Comparison of ENCODE assay signal across 1 cellular context in the genomic region with DNA sequence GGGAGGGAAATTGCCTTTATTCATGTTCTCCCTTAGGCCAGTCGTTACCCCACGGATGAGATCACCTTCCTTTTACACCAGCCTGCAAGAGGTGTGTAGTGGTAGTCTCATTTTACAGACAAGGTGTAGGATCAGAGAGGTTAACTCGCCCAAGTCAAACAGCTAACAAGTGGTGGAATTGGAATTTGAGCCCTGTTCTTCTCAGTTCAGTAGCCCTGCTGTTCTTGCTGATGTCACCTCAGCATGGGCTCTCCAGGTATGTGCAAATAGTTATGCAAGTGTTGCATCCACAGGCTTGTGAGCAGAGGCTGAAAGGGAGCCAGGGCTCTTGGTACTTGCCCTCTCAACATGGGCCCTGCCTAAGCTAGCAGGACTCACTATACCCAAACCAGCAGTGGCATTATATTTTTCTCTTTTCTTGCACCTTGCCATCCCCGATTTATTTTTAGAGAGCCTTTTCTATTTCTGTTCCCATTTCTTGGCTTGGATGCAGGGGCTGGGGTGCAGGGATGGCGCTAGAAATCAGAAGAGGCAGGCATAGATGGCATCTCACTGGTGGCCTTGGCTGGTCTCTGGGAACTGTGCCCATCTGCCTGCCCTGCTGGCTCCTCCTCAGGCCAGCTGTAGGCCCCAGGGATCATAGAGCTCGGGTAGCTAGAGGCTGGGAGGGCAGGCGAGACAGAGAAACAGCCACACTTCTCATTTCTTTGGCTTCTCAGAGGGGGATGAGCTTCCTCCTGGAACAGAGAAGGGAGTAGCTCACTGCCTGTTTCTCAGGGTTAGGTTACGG.
A peak's percentile ranks its signal among the peaks of the same experiment; 100 is the strongest.
TF ChIP-seq lines count a peak whose summit lies in the region.

No MANE protein-coding gene starts in this region.

TF ChIP-seq in HEK293, 187 proteins besides CTCF, POLR2A, EP300 and RAD21 (continued from another document):
- TF ChIP-seq, protein P1, sequence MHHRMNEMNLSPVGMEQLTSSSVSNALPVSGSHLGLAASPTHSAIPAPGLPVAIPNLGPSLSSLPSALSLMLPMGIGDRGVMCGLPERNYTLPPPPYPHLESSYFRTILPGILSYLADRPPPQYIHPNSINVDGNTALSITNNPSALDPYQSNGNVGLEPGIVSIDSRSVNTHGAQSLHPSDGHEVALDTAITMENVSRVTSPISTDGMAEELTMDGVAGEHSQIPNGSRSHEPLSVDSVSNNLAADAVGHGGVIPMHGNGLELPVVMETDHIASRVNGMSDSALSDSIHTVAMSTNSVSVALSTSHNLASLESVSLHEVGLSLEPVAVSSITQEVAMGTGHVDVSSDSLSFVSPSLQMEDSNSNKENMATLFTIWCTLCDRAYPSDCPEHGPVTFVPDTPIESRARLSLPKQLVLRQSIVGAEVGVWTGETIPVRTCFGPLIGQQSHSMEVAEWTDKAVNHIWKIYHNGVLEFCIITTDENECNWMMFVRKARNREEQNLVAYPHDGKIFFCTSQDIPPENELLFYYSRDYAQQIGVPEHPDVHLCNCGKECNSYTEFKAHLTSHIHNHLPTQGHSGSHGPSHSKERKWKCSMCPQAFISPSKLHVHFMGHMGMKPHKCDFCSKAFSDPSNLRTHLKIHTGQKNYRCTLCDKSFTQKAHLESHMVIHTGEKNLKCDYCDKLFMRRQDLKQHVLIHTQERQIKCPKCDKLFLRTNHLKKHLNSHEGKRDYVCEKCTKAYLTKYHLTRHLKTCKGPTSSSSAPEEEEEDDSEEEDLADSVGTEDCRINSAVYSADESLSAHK (tag by site-specific recombination; IDR thresholded peaks at IDR 0.05) = no peak
- TF ChIP-seq, protein P2, sequence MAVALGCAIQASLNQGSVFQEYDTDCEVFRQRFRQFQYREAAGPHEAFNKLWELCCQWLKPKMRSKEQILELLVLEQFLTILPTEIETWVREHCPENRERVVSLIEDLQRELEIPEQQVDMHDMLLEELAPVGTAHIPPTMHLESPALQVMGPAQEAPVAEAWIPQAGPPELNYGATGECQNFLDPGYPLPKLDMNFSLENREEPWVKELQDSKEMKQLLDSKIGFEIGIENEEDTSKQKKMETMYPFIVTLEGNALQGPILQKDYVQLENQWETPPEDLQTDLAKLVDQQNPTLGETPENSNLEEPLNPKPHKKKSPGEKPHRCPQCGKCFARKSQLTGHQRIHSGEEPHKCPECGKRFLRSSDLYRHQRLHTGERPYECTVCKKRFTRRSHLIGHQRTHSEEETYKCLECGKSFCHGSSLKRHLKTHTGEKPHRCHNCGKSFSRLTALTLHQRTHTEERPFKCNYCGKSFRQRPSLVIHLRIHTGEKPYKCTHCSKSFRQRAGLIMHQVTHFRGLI (tag by site-specific recombination; IDR thresholded peaks at IDR 0.05) = no peak
- TF ChIP-seq, protein P3, sequence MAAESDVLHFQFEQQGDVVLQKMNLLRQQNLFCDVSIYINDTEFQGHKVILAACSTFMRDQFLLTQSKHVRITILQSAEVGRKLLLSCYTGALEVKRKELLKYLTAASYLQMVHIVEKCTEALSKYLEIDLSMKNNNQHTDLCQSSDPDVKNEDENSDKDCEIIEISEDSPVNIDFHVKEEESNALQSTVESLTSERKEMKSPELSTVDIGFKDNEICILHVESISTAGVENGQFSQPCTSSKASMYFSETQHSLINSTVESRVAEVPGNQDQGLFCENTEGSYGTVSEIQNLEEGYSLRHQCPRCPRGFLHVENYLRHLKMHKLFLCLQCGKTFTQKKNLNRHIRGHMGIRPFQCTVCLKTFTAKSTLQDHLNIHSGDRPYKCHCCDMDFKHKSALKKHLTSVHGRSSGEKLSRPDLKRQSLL (tag by site-specific recombination; IDR thresholded peaks at IDR 0.05) = no peak
- TF ChIP-seq ZEB2 (tag by site-specific recombination; IDR thresholded peaks at IDR 0.05) (no peak; the same call in 1 of the 2 replicates), KLF7 (tag by site-specific recombination; IDR thresholded peaks at IDR 0.05; ENCODE audit: borderline replicate concordance) (no peak), ZNF394 (tag by site-specific recombination; IDR thresholded peaks at IDR 0.05; ENCODE audit: borderline replicate concordance) (peak; percentile 10; the same call in 1 of the 2 replicates), ZNF155 (tag by site-specific recombination; IDR thresholded peaks at IDR 0.05) (no peak), ZNF792 (tag by site-specific recombination; IDR thresholded peaks at IDR 0.05) (no peak), SP2 (tag by site-specific recombination; IDR thresholded peaks at IDR 0.05) (no peak), ZNF514 (tag by site-specific recombination; IDR thresholded peaks at IDR 0.05) (no peak), GFI1B (tag by site-specific recombination; IDR thresholded peaks at IDR 0.05) (no peak), ZNF658 (tag by site-specific recombination; IDR thresholded peaks at IDR 0.05) (no peak)
- TF ChIP-seq, protein P4, sequence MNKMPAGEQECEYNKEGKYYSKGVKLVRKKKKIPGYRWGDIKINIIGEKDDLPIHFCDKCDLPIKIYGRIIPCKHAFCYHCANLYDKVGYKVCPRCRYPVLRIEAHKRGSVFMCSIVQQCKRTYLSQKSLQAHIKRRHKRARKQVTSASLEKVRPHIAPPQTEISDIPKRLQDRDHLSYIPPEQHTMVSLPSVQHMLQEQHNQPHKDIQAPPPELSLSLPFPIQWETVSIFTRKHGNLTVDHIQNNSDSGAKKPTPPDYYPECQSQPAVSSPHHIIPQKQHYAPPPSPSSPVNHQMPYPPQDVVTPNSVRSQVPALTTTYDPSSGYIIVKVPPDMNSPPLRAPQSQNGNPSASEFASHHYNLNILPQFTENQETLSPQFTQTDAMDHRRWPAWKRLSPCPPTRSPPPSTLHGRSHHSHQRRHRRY (tag by site-specific recombination; IDR thresholded peaks at IDR 0.05) = no peak
